Comparison of ENCODE assay signal across 14 cellular contexts in the genomic region with DNA sequence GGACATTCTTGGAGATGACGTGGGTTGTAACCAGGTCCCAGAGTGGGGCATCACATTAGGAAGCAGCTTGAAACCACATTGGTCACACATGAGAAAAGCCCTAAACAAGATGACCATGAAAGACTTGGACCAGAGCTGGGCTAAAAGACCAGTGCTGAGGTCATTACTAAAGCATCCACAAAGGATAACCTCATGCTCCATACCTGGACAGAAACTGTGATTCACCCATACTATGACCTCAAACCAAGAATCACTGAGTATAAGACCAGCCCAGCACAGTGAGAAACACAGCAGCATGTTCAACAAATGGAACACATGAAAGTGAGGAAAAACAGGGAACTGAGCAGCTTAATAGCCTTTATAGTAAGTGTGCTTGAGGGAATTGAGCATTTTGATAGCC.
A peak's percentile ranks its signal among the peaks of the same experiment; 100 is the strongest.
DNase-seq lines count a peak whose midpoint lies in the region; ATAC-seq and TF ChIP-seq lines count a peak whose summit lies in the region.
"Had no signal": no experiment of that assay in that cellular context is flagged by ENCODE, and none has a peak within 500 bp of the region (broad histone marks: within the 10 kb centered on the region; RNA-seq: fewer than 3 reads in every experiment).

No MANE protein-coding gene starts in this region.

- no peak overlapping the region for H4K8ac ChIP-seq in IMR-90 (ENCODE audit: low read depth in 2 of 2, low read length in 2 of 2)

- H3K27me3 ChIP-seq in IMR-90 (ENCODE audit: control insufficient read depth, insufficient read depth, low read length), result no peaks in the 10 kb centered on the region
- no peaks in the 10 kb centered on the region for H3K27me3 ChIP-seq in A673 (replicated peaks; ENCODE audit: insufficient read depth, low read depth, low read length, poor library complexity)

- H3K4me1 ChIP-seq in IMR-90 (ENCODE audit: control insufficient read depth, insufficient read depth, low read length) (no peaks in the 10 kb centered on the region), A673 (ENCODE audit: insufficient read depth, low read length, poor library complexity, severe bottlenecking) (no peaks in the 10 kb centered on the region)

- TF ChIP-seq RAD21 in IMR-90 (IDR thresholded peaks at IDR 0.05; ENCODE audit: low read length), result no peak

- H2BK5ac ChIP-seq in IMR-90 (ENCODE audit: low read depth, low read length, poor library complexity, severe bottlenecking), result no peak overlapping the region

- H3K9me1 ChIP-seq in IMR-90 (ENCODE audit: insufficient read depth, low read length), result no peaks in the 10 kb centered on the region; the same call in 1 of the 2 replicates

- H3K9me3 ChIP-seq in IMR-90 (ENCODE audit: control insufficient read depth, insufficient read depth, low read length), result no peaks in the 10 kb centered on the region
- no peaks in the 10 kb centered on the region for H3K9me3 ChIP-seq in A673 (ENCODE audit: low read depth, low read length, poor library complexity, severe bottlenecking)

- intact Hi-C loops in IMR-90 (cut with micrococcal nuclease), result no loop called here
- intact Hi-C loops in A673 (cut with micrococcal nuclease; ENCODE audit: unreplicated experiment), result no loop called here

- dilution Hi-C loops in IMR-90 (cut with HindIII; ENCODE audit: low sequenced_read_pairs, unreplicated experiment), result no loop called here

- H3K36me3 ChIP-seq in IMR-90 (ENCODE audit: control insufficient read depth, insufficient read depth, low read length) (no peaks in the 10 kb centered on the region), A673 (ENCODE audit: insufficient read depth, low read length, poor library complexity, severe bottlenecking) (no peaks in the 10 kb centered on the region)

- H4K20me1 ChIP-seq in IMR-90 (ENCODE audit: insufficient read depth, low read length), result no peaks in the 10 kb centered on the region

- H3K79me1 ChIP-seq in IMR-90 (ENCODE audit: low read depth in 1 of 2, low read length in 2 of 2), result peaks cover 4 to 16% of the 10 kb centered on the region in 2 experiments; a peak in 3 of 4 replicates

- no peak overlapping the region for H2AK9ac ChIP-seq in IMR-90 (replicated peaks; ENCODE audit: low read depth, low read length, poor library complexity)

- TF ChIP-seq CTCF in C4-2B (conservative IDR thresholded peaks at IDR 0.05) (no peak), IMR-90 (conservative IDR thresholded peaks at IDR 0.05; ENCODE audit: low read depth, low read length) (no peak), epithelial cell of esophagus (IDR thresholded peaks at IDR 0.05; ENCODE audit: insufficient read depth, low read depth, low read length, missing control alignments) (no peak), A673 (conservative IDR thresholded peaks at IDR 0.05; ENCODE audit: low read depth, low read length) (no peak), GM10266 (IDR thresholded peaks at IDR 0.05; ENCODE audit: control insufficient read depth, insufficient read depth, low read depth, missing control alignments) (no peak)

- ATAC-seq in IMR-90 (ENCODE audit: low read depth), result no peak
- ATAC-seq: GM12878, K562 had no signal

- no peak overlapping the region for H3K9ac ChIP-seq in IMR-90 (ENCODE audit: low read depth, low read length)

- H4K5ac ChIP-seq in IMR-90 (ENCODE audit: low read depth, low read length), result no peak overlapping the region

- 0% methylated on average over 1 of the region's 1 CpG; no CpG with 5 or more reads in 1 of the 2 experiments for WGBS in IMR-90 (ENCODE audit: extremely low coverage in 2 of 2, insufficient read length in 1 of 2), 2 experiments

- no peak overlapping the region for H3K4me2 ChIP-seq in IMR-90 (ENCODE audit: low read depth, low read length)

- no peak overlapping the region for H2BK120ac ChIP-seq in IMR-90 (ENCODE audit: low read depth, low read length)

- no peak overlapping the region for H4K91ac ChIP-seq in IMR-90 (ENCODE audit: insufficient read depth, low read depth, low read length)

- H3K56ac ChIP-seq in IMR-90 (ENCODE audit: extremely low read depth, insufficient read depth, low read length), result no peak overlapping the region

- no peak overlapping the region for H2AK5ac ChIP-seq in IMR-90 (ENCODE audit: low read depth, low read length)

- no peak for TF ChIP-seq POLR2A in IMR-90 (IDR thresholded peaks at IDR 0.05; ENCODE audit: low read depth, low read length)

- in situ Hi-C loops in IMR-90 (cut with MboI; ENCODE audit: low sequenced_read_pairs), result no loop called here

- POLR2A ChIA-PET in IMR-90 (lab: Charles Lee; ENCODE audit: unreplicated experiment), result no interaction called here
- POLR2A ChIA-PET in A673 (lab: Charles Lee; ENCODE audit: low non-redundant PET), result no interaction called here

- CTCF ChIA-PET in IMR-90 (lab: Yijun Ruan, JAX) (no interaction called here), A673 (lab: Charles Lee) (no interaction called here)

- no peak overlapping the region for H3K4me3 ChIP-seq in IMR-90 (ENCODE audit: insufficient read depth, low read depth, low read length)
- H3K4me3 ChIP-seq in epithelial cell of esophagus (ENCODE audit: low read length), result no peak overlapping the region
- H3K4me3 ChIP-seq in A673 (ENCODE audit: low read depth, low read length, poor library complexity, severe bottlenecking), result no peak overlapping the region
- H3K4me3 ChIP-seq: GM12878, K562 had no signal

- H3K27ac ChIP-seq in C4-2B, result peak overlapping the region; percentile 70
- H3K27ac ChIP-seq in IMR-90 (ENCODE audit: insufficient read depth, low read length), result no peak overlapping the region
- no peak overlapping the region for H3K27ac ChIP-seq in A673 (ENCODE audit: low read depth, low read length, poor library complexity, severe bottlenecking)

- no peak overlapping the region for H3K23ac ChIP-seq in IMR-90 (ENCODE audit: low read depth, low read length)

- H2BK20ac ChIP-seq in IMR-90 (ENCODE audit: low read depth, low read length), result no peak overlapping the region

- H3K18ac ChIP-seq in IMR-90 (ENCODE audit: low read depth, low read length), result no peak overlapping the region

- DNase-seq in IMR-90, result peak; percentile 41
- peak; percentile 32 for DNase-seq in epithelial cell of esophagus (ENCODE audit: low read depth)
- peak; percentile 7 for DNase-seq in kidney glomerular epithelial cell (lab: John Stamatoyannopoulos, UW)
- DNase-seq in A673 (ENCODE audit: low spot score), result no peak
- no peak for DNase-seq in NK-92 (lab: John Stamatoyannopoulos, UW; ENCODE audit: unreplicated experiment)
- DNase-seq in GM10266 (ENCODE audit: extremely low spot score), result no peak
- DNase-seq: C1 segment of cervical spinal cord; CD4-positive, alpha-beta memory T cell; DND-41; GOT3; H9 had no signal

- H2BK15ac ChIP-seq in IMR-90 (ENCODE audit: low read depth, low read length), result no peak overlapping the region

- no peak overlapping the region for H2AFZ ChIP-seq in IMR-90 (replicated peaks; ENCODE audit: low read length, poor library complexity)

- H3K4ac ChIP-seq in IMR-90 (ENCODE audit: low read depth, low read length), result no peak overlapping the region; the same call in 1 of the 2 replicates

- no TSS peak for BruUV-seq in IMR-90 (replicated peaks; lab: Mats Ljungman, UMichigan)
- no TSS peak for BruUV-seq in A673 (replicated peaks; lab: Mats Ljungman, UMichigan)

- H3K14ac ChIP-seq in IMR-90 (replicated peaks; ENCODE audit: low read depth, low read length), result 0 out of 2 replicates have a peak overlapping the region, but pooled peaks have one; percentile 10

TF ChIP-seq in IMR-90, 13 proteins besides CTCF, POLR2A, EP300 and RAD21:
- TF ChIP-seq SMC3 (IDR thresholded peaks at IDR 0.05; ENCODE audit: low read depth, low read length) (no peak), USF2 (IDR thresholded peaks at IDR 0.05; ENCODE audit: low read depth, low read length) (no peak), MAZ (IDR thresholded peaks at IDR 0.05; ENCODE audit: borderline replicate concordance, low read depth, low read length) (no peak), CHD1 (IDR thresholded peaks at IDR 0.05; ENCODE audit: low read depth, low read length) (no peak), RFX5 (IDR thresholded peaks at IDR 0.05; ENCODE audit: low read depth, low read length) (no peak), FOS (IDR thresholded peaks at IDR 0.05; ENCODE audit: low read depth, low read length) (no peak), BHLHE40 (IDR thresholded peaks at IDR 0.05; ENCODE audit: low read depth, low read length) (no peak), CEBPB (IDR thresholded peaks at IDR 0.05; ENCODE audit: low read depth, low read length) (no peak), MXI1 (IDR thresholded peaks at IDR 0.05; ENCODE audit: borderline replicate concordance, low read depth, low read length) (no peak), NFE2L2 (IDR thresholded peaks at IDR 0.05; ENCODE audit: low read depth, low read length) (no peak), MAFK (IDR thresholded peaks at IDR 0.05; ENCODE audit: low read depth, low read length) (no peak), RCOR1 (IDR thresholded peaks at IDR 0.05; ENCODE audit: insufficient replicate concordance, low read length) (no peak)
- TF ChIP-seq, protein P1, sequence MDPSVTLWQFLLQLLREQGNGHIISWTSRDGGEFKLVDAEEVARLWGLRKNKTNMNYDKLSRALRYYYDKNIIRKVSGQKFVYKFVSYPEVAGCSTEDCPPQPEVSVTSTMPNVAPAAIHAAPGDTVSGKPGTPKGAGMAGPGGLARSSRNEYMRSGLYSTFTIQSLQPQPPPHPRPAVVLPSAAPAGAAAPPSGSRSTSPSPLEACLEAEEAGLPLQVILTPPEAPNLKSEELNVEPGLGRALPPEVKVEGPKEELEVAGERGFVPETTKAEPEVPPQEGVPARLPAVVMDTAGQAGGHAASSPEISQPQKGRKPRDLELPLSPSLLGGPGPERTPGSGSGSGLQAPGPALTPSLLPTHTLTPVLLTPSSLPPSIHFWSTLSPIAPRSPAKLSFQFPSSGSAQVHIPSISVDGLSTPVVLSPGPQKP (IDR thresholded peaks at IDR 0.05; ENCODE audit: borderline replicate concordance, low read depth, low read length), result no peak

Comparison
In these comparisons a context has a peak if more than half of its experiments do, and no peak if none do; other contexts are left out.
1. DNase-seq: peak in IMR-90 (single experiment), epithelial cell of esophagus (single experiment) and kidney glomerular epithelial cell (single experiment); none in A673 (single experiment), NK-92 (single experiment) and GM10266 (single experiment).